Comparison of ENCODE assay signal across 1 cellular context in genomic region chr14:89373185-89373584, GRCh38.
TF ChIP-seq lines count a peak whose summit lies in the region.

No MANE protein-coding gene starts in this region.

TF ChIP-seq in WTC11, 78 proteins besides CTCF, POLR2A, EP300 and RAD21 (continued from another document):
- TF ChIP-seq, protein P1, sequence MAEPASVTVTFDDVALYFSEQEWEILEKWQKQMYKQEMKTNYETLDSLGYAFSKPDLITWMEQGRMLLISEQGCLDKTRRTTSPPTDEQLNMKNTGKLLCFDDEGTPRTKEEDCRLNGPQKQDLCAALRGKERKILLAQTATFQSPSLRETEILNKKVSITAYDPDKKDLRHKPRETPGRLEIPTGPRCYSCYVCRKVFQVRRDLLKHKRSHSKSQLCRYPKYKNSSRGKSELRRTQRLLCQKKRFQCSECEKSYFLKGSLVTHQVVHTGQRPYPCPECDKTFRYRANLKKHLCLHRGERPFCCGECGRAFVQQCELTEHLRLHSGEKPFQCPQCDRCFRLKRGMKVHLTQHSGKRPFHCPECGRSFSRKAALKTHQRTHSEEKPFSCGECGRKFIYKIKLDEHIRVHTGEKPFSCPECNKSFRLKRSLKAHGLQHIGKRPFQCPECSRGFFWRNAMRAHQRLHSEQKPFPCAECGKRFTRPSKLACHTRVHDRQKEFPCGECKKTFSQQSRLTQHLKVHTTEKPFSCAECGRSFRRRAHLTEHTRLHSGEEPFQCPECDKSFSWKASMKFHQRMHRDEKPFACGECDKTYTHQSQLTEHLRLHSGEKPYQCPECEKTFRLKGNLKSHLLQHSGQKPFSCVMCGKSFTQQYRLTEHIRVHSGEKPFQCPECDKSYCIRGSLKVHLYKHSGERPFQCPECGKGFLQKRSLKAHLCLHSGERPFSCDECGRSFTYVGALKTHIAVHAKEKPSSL (CRISPR knock-in tag; conservative IDR thresholded peaks at IDR 0.05), result no peak
- no peak for TF ChIP-seq HMGA2 (CRISPR knock-in tag; IDR thresholded peaks at IDR 0.05)
- TF ChIP-seq NR1H2 (CRISPR knock-in tag; IDR thresholded peaks at IDR 0.05), result no peak
- no peak for TF ChIP-seq MAX (CRISPR knock-in tag; IDR thresholded peaks at IDR 0.05)
- TF ChIP-seq ZNF232 (CRISPR knock-in tag; IDR thresholded peaks at IDR 0.05), result no peak
- no peak for TF ChIP-seq NFE2L1 (CRISPR knock-in tag; IDR thresholded peaks at IDR 0.05)
